In the genomic region with DNA sequence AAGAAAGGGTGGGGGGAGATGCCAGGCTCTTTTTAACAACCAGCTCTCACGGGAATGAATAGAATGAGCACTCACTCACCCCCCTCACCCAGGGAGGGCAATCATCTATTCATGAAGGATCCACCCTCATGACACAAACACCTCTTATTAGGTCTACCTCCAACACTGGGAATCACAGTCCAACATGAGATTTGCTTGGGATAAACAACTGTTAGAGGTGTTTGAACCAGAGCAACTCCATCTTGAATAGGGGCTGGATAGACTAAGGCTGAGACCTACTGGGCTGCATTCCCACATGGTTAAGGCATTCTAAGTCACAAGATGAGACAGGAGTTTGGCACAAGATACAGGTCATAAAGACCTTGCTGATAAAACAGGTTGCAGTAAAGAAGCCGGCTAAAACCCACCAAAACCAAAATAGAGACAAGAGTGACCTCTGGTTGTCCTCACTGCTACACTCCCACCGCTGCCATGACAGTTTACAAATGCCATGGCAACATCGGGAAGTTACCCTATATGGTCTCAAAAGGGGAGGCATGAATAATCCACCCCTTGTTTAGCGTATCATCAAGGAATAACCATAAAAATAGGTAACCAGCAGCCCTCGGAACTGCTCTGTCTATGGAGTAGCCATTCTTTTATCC, we compare ENCODE assay signal across 6 cellular contexts. TPM values are rescaled to one million over a fixed set of nuclear protein-coding genes. Genes with fewer than 3 reads are reported as not detected.
"Had no signal": no experiment of that assay in that cellular context is flagged by ENCODE, and none has a peak within 500 bp of the region (broad histone marks: within the 10 kb centered on the region; RNA-seq: fewer than 3 reads in every experiment).

No MANE protein-coding gene starts in this region.

RNA-seq across cellular contexts. Expression of a gene that starts 27.9 kb away (rescaled TPM):
- total RNA-seq: neural crest cell, occipital lobe had no signal

RNA-seq across cellular contexts. Expression of a gene that starts 56.9 kb away (rescaled TPM):
- total RNA-seq: lung microvascular endothelial cell, myocyte, neural crest cell, occipital lobe, osteocyte had no signal
- polyA plus RNA-seq: keratinocyte had no signal
